18 cellular contexts compared by ENCODE assay signal in genomic region chr6:87936065-87936464, GRCh38.
DNase-seq lines count a peak whose midpoint lies in the region; ATAC-seq and TF ChIP-seq lines count a peak whose summit lies in the region.
"Had no signal": no experiment of that assay in that cellular context is flagged by ENCODE, and none has a peak within 500 bp of the region (broad histone marks: within the 10 kb centered on the region; RNA-seq: fewer than 3 reads in every experiment).

No MANE protein-coding gene starts in this region.

- CTCF ChIA-PET in MCF 10A (lab: Yijun Ruan, JAX) = interaction anchor here (0.5 to 1.3 kb wide), 3 partner anchors 147 to 1171 kb away, joined by 3 to 4 read pairs (median 3); no protein-coding TSS in a partner anchor

- ATAC-seq in T-helper 17 cell = no peak
- no peak for ATAC-seq in HG03457 (IDR thresholded peaks at IDR 0.05; ENCODE audit: unreplicated experiment)
- ATAC-seq: A549 had no signal

- BruUV-seq in MCF 10A (replicated peaks; lab: Mats Ljungman, UMichigan) = no TSS peak

- no peak overlapping the region for H3K4me3 Mint-ChIP-seq in MCF 10A (ENCODE audit: unreplicated experiment)
- no peak overlapping the region for H3K4me3 Mint-ChIP-seq in T-helper 17 cell
- no peak overlapping the region for H3K4me3 Mint-ChIP-seq in progenitor cell of endocrine pancreas (ENCODE audit: low read depth)
- H3K4me3 Mint-ChIP-seq: CD4-positive, alpha-beta memory T cell had no signal

- no peaks in the 10 kb centered on the region for H3K4me1 Mint-ChIP-seq in MCF 10A (ENCODE audit: insufficient read depth, unreplicated experiment)
- H3K4me1 Mint-ChIP-seq in T-helper 17 cell = no peaks in the 10 kb centered on the region
- peaks cover 8% of the 10 kb centered on the region for H3K4me1 Mint-ChIP-seq in progenitor cell of endocrine pancreas (ENCODE audit: low read depth)
- H3K4me1 Mint-ChIP-seq: CD4-positive, alpha-beta memory T cell had no signal

- no peaks in the 10 kb centered on the region for H3K27me3 ChIP-seq in breast epithelium

- POLR2A ChIA-PET in MCF 10A (lab: Yijun Ruan, JAX) = no interaction called here

- intact Hi-C loops in MCF 10A (cut with micrococcal nuclease) (no loop called here), breast epithelium (cut with DNase I; ENCODE audit: low total_unique reads) (no loop called here)

- H3K9me3 ChIP-seq in breast epithelium = no peaks in the 10 kb centered on the region
- H3K9me3 ChIP-seq in T-helper 17 cell (ENCODE audit: control insufficient read depth, low read length, poor library complexity, severe bottlenecking) = no peaks in the 10 kb centered on the region
- H3K9me3 ChIP-seq: A549 had no signal

- TF ChIP-seq POLR2A in breast epithelium (IDR thresholded peaks at IDR 0.05) = no peak

- no peak overlapping the region for H3K4me3 ChIP-seq in breast epithelium
- H3K4me3 ChIP-seq: A549 had no signal

- no peak for TF ChIP-seq CTCF in MCF 10A (IDR thresholded peaks at IDR 0.05; ENCODE audit: unreplicated experiment)
- TF ChIP-seq CTCF in breast epithelium (IDR thresholded peaks at IDR 0.05) = no peak
- no peak for TF ChIP-seq CTCF in progenitor cell of endocrine pancreas (IDR thresholded peaks at IDR 0.05; ENCODE audit: unreplicated experiment)

- no peaks in the 10 kb centered on the region for H3K4me1 ChIP-seq in breast epithelium
- H3K4me1 ChIP-seq: A549 had no signal

- H3K9me3 Mint-ChIP-seq in MCF 10A (ENCODE audit: unreplicated experiment) (no peaks in the 10 kb centered on the region), progenitor cell of endocrine pancreas (ENCODE audit: low read depth) (no peaks in the 10 kb centered on the region)
- H3K9me3 Mint-ChIP-seq: CD4-positive, alpha-beta memory T cell had no signal

- H3K36me3 Mint-ChIP-seq in MCF 10A (ENCODE audit: insufficient read depth, unreplicated experiment) = no peaks in the 10 kb centered on the region
- H3K36me3 Mint-ChIP-seq in T-helper 17 cell (ENCODE audit: low read depth) = peaks cover 3% of the 10 kb centered on the region
- no peaks in the 10 kb centered on the region for H3K36me3 Mint-ChIP-seq in progenitor cell of endocrine pancreas (ENCODE audit: insufficient read depth)
- H3K36me3 Mint-ChIP-seq: CD4-positive, alpha-beta memory T cell had no signal

- H3K27ac ChIP-seq in breast epithelium = no peak overlapping the region
- H3K27ac ChIP-seq: 22Rv1, A549, C4-2B had no signal

- H3K27ac Mint-ChIP-seq in MCF 10A (ENCODE audit: low read depth, unreplicated experiment) = peak overlapping the region; percentile 63
- H3K27ac Mint-ChIP-seq in T-helper 17 cell = peak overlapping the region; percentile 14
- peak overlapping the region; percentile 75 for H3K27ac Mint-ChIP-seq in progenitor cell of endocrine pancreas
- H3K27ac Mint-ChIP-seq: CD4-positive, alpha-beta memory T cell had no signal

- DNase-seq in MCF 10A (ENCODE audit: unreplicated experiment) (no peak), breast epithelium (ENCODE audit: low spot score in 2 of 2) (no peak), T-helper 17 cell (no peak), left kidney (ENCODE audit: low read depth, low spot score) (peak; percentile 5), progenitor cell of endocrine pancreas (ENCODE audit: low spot score, unreplicated experiment) (no peak), dermis blood vessel endothelial cell (no peak)
- no peak for DNase-seq in effector CD8-positive, alpha-beta T cell (lab: John Stamatoyannopoulos, UW)
- DNase-seq: AML-193; CD4-positive, alpha-beta memory T cell; DMS153; DMS79; GF-D8; GOT3; H7 had no signal

- no peaks in the 10 kb centered on the region for H3K27me3 Mint-ChIP-seq in MCF 10A (ENCODE audit: insufficient read depth, unreplicated experiment)
- peaks cover 14% of the 10 kb centered on the region for H3K27me3 Mint-ChIP-seq in T-helper 17 cell
- H3K27me3 Mint-ChIP-seq in progenitor cell of endocrine pancreas = peaks cover 3% of the 10 kb centered on the region

- H3K36me3 ChIP-seq in breast epithelium = no peaks in the 10 kb centered on the region

Comparison
In these comparisons a context has a peak if more than half of its experiments do, and no peak if none do; other contexts are left out.
1. H3K27ac Mint-ChIP-seq: peak in every context shown above with its lines; median percentile 75 in progenitor cell of endocrine pancreas; 63 in MCF 10A; 14 in T-helper 17 cell.